9 cellular contexts compared by ENCODE assay signal in genomic region chr17:39208893-39209292, GRCh38. TPM values are rescaled to one million over a fixed set of nuclear protein-coding genes. Genes with fewer than 3 reads are reported as not detected.
DNase-seq lines count a peak whose midpoint lies in the region; ATAC-seq and TF ChIP-seq lines count a peak whose summit lies in the region.
"Had no signal": no experiment of that assay in that cellular context is flagged by ENCODE, and none has a peak within 500 bp of the region (broad histone marks: within the 10 kb centered on the region; RNA-seq: fewer than 3 reads in every experiment).

No MANE protein-coding gene starts in this region.

- peak; percentile 73 for DNase-seq in NB4 (ENCODE audit: low read depth)
- DNase-seq in colonic mucosa, result peak; percentile 76
- DNase-seq in globus pallidus (ENCODE audit: low spot score), result no peak
- DNase-seq in activated gamma-delta T cell (lab: John Stamatoyannopoulos, UW), result no peak
- no peak for DNase-seq in NCI-H1105 (lab: John Stamatoyannopoulos, UW)
- DNase-seq: right lobe of liver had no signal

- H3K27ac ChIP-seq in BLaER1, result peak overlapping the region; percentile 92
- H3K27ac ChIP-seq in colonic mucosa, result no peak overlapping the region
- H3K27ac ChIP-seq: right lobe of liver had no signal

- H3K4me1 ChIP-seq in BLaER1 (peaks cover 62% of the 10 kb centered on the region), colonic mucosa (peaks cover 15% of the 10 kb centered on the region)

- peaks cover 20% of the 10 kb centered on the region for H4K20me1 ChIP-seq in BLaER1

- H3K4me3 Mint-ChIP-seq in stimulated activated naive CD8-positive, alpha-beta T cell treated with anti-CD3 and anti-CD28 coated beads, Interleukin-15, Interleukin-2, amounts not matched to agents 100 ng/mL and 50 ng/mL, for 24 hours, result peak overlapping the region; percentile 70

- peaks cover 13% of the 10 kb centered on the region for H3K36me3 Mint-ChIP-seq in stimulated activated naive CD8-positive, alpha-beta T cell treated with anti-CD3 and anti-CD28 coated beads, Interleukin-15, Interleukin-2, amounts not matched to agents 100 ng/mL and 50 ng/mL, for 24 hours (ENCODE audit: low read depth)

- H3K9me3 ChIP-seq in BLaER1 (no peaks in the 10 kb centered on the region), colonic mucosa (no peaks in the 10 kb centered on the region)
- H3K9me3 ChIP-seq: right lobe of liver had no signal

- ATAC-seq in GM18868 (IDR thresholded peaks at IDR 0.05; ENCODE audit: unreplicated experiment), result peak; percentile 57

- peaks cover 44% of the 10 kb centered on the region for H3K4me1 Mint-ChIP-seq in stimulated activated naive CD8-positive, alpha-beta T cell treated with anti-CD3 and anti-CD28 coated beads, Interleukin-15, Interleukin-2, amounts not matched to agents 100 ng/mL and 50 ng/mL, for 24 hours (ENCODE audit: low read depth)

- peak overlapping the region; percentile 31 for H3K27ac Mint-ChIP-seq in stimulated activated naive CD8-positive, alpha-beta T cell treated with anti-CD3 and anti-CD28 coated beads, Interleukin-15, Interleukin-2, amounts not matched to agents 100 ng/mL and 50 ng/mL, for 24 hours

- no peak for TF ChIP-seq CTCF in NB4 (IDR thresholded peaks at IDR 0.05; ENCODE audit: low read depth, low read length)
- TF ChIP-seq CTCF in colonic mucosa (IDR thresholded peaks at IDR 0.05), result no peak

- H3K36me3 ChIP-seq in BLaER1, result peaks cover 23% of the 10 kb centered on the region
- peaks cover 7% of the 10 kb centered on the region for H3K36me3 ChIP-seq in colonic mucosa

- no peaks in the 10 kb centered on the region for H3K27me3 Mint-ChIP-seq in stimulated activated naive CD8-positive, alpha-beta T cell treated with anti-CD3 and anti-CD28 coated beads, Interleukin-15, Interleukin-2, amounts not matched to agents 100 ng/mL and 50 ng/mL, for 24 hours

- H3K27me3 ChIP-seq in BLaER1 (no peaks in the 10 kb centered on the region), colonic mucosa (no peaks in the 10 kb centered on the region)
- H3K27me3 ChIP-seq: right lobe of liver had no signal

- intact Hi-C loops in colonic mucosa (cut with DNase I), result loop anchor here (5.0 kb wide), 1 partner anchor 33 kb away; no protein-coding TSS in a partner anchor

- peak overlapping the region; percentile 80 for H3K9ac ChIP-seq in BLaER1
- H3K9ac ChIP-seq in colonic mucosa (ENCODE audit: low read depth in 2 of 2, low read length in 2 of 2), result peak overlapping the region in 1 of 2 donors; percentile 40

- no peaks in the 10 kb centered on the region for H3K9me3 Mint-ChIP-seq in stimulated activated naive CD8-positive, alpha-beta T cell treated with anti-CD3 and anti-CD28 coated beads, Interleukin-15, Interleukin-2, amounts not matched to agents 100 ng/mL and 50 ng/mL, for 24 hours

- peak overlapping the region; percentile 65 for H3K4me3 ChIP-seq in BLaER1
- H3K4me3 ChIP-seq in NB4 (ENCODE audit: low read depth, low read length), result no peak overlapping the region
- peak overlapping the region; percentile 34 for H3K4me3 ChIP-seq in colonic mucosa

- no peak for TF ChIP-seq POLR2A in NB4 (IDR thresholded peaks at IDR 0.05; ENCODE audit: extremely low read depth, insufficient read length)

- peak overlapping the region; percentile 100 for H3K4me2 ChIP-seq in BLaER1

RNA-seq across cellular contexts. Expression of gene RPL19, which starts 8.8 kb away (rescaled TPM):
- 1,000 to 10,000 TPM; 1,557 to 1,567 TPM for total RNA-seq in colonic mucosa

RNA-seq across cellular contexts. Expression of gene CACNB1, which starts 11.4 kb away (rescaled TPM):
- 1 to 10 TPM; 5.9 to 8.8 TPM for total RNA-seq in colonic mucosa

RNA-seq across cellular contexts. Expression of gene STAC2, which starts 16.9 kb away (rescaled TPM):
- under 1 TPM; 0.11 to 0.15 TPM for total RNA-seq in colonic mucosa
- total RNA-seq: right lobe of liver had no signal

RNA-seq across cellular contexts. Expression of gene ARL5C, which starts 42.9 kb away (rescaled TPM):
- not detected for total RNA-seq in colonic mucosa
- total RNA-seq: right lobe of liver had no signal

RNA-seq across cellular contexts. Expression of gene PLXDC1, which starts 57.5 kb away (rescaled TPM):
- 1 to 10 TPM in 1 of 2 donors, under 1 TPM in 1; 0.54 to 4.4 TPM for total RNA-seq in colonic mucosa

Comparison
In these comparisons a context has a peak if more than half of its experiments do, and no peak if none do; other contexts are left out.
1. DNase-seq: peak in NB4 (single experiment) and colonic mucosa (single experiment); none in globus pallidus (single experiment), activated gamma-delta T cell (single experiment) and NCI-H1105 (single experiment).